ENCODE assay signal across 8 cellular contexts in the genomic region with DNA sequence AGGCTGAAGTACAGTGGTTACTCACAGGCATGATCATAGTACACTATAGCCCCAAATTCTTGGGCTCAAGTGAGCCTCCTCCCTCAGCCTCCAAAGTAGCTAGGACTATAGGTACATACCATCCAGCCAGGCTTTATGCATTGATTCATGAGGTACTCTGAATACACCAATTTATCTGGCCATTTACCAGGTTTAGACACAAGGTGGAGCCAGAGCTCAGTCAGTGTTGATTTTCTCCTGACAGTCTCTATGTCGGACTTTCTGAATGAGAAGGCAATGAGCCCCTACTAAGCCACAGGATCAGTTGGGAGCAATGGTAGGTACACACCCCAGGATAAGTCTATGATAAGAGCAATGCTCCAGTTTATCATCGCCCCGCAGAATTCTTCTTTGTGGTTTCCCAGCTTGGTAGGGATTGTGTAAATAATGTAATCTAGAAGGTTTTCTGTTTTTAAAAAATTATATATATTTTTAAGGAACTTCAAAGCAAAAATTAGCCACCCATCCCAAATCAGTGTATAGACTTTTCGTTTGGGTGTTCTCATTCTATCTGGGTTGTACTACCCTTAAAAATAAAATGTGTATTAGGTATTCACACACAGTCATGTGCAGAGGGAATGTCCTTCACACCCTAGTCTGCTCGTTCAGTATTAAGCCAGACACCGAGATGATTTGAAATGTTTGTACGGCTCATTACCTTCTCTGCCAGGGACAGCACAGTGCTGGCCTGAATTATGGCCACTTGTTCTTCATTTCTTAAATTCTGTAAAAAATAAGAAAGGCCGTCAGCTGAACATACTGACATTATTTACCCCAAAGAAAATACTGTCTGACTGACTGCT.
DNase-seq lines count a peak whose midpoint lies in the region; ATAC-seq, FAIRE-seq and TF ChIP-seq lines count a peak whose summit lies in the region.

No MANE protein-coding gene starts in this region.

- no peak overlapping the region for H3K4me3 ChIP-seq in GM12864 (ENCODE audit: low read depth, low read length)
- H3K4me3 ChIP-seq in H7 (ENCODE audit: insufficient read depth, low read depth, low read length) = no peak overlapping the region
- no peak overlapping the region for H3K4me3 ChIP-seq in LNCaP clone FGC (ENCODE audit: low read depth, low read length)
- no peak overlapping the region for H3K4me3 ChIP-seq in suprapubic skin

- H3K27ac ChIP-seq in foreskin keratinocyte (no peak overlapping the region), suprapubic skin (no peak overlapping the region)

- H3K27me3 ChIP-seq in H7 (ENCODE audit: control insufficient read depth, insufficient read depth, low read length) = no peaks in the 10 kb centered on the region
- H3K27me3 ChIP-seq in foreskin keratinocyte = no peaks in the 10 kb centered on the region
- H3K27me3 ChIP-seq in suprapubic skin = no peaks in the 10 kb centered on the region

- TF ChIP-seq EP300 in suprapubic skin (IDR thresholded peaks at IDR 0.05) = no peak

- H3K4me1 ChIP-seq in foreskin keratinocyte (no peaks in the 10 kb centered on the region), suprapubic skin (no peaks in the 10 kb centered on the region)

- no peaks in the 10 kb centered on the region for H3K9me3 ChIP-seq in suprapubic skin

- TF ChIP-seq POLR2A in suprapubic skin (IDR thresholded peaks at IDR 0.05) = no peak

- peak; percentile 48 for FAIRE-seq in RCC 7860 (lab: Jason Lieb, UNC)

- TF ChIP-seq CTCF in GM12864 (IDR thresholded peaks at IDR 0.05; ENCODE audit: low read depth, low read length, missing control alignments) (peak; percentile 78), LNCaP clone FGC (IDR thresholded peaks at IDR 0.05; ENCODE audit: control insufficient read depth, extremely low read depth, insufficient read depth) (peak; percentile 93), foreskin keratinocyte (conservative IDR thresholded peaks at IDR 0.05) (peak; percentile 79), omental fat pad (IDR thresholded peaks at IDR 0.05) (no peak), suprapubic skin (IDR thresholded peaks at IDR 0.05) (peak in 1 of 2 donors; percentile 52)

- no peaks in the 10 kb centered on the region; the same call in 1 of the 2 replicates for H3K36me3 ChIP-seq in H7 (replicated peaks; ENCODE audit: control insufficient read depth, insufficient read depth, low read length)
- no peaks in the 10 kb centered on the region for H3K36me3 ChIP-seq in suprapubic skin

- DNase-seq in GM12864 (ENCODE audit: low read depth) = peak; percentile 15
- DNase-seq in H7 = peak; percentile 55
- peak; percentile 37 for DNase-seq in LNCaP clone FGC (ENCODE audit: low read depth)
- DNase-seq in RCC 7860 (ENCODE audit: low spot score) = peak; percentile 42
- DNase-seq in activated effector memory CD4-positive, alpha-beta T cell treated with Interleukin-2 at 50 U/mL for 16 hours = peak; percentile 10
- peak; percentile 32 to 58 for DNase-seq in foreskin keratinocyte
- peak; percentile 29 for DNase-seq in omental fat pad (ENCODE audit: low spot score)
- DNase-seq in suprapubic skin (ENCODE audit: low spot score in 2 of 2) = no peak

- WGBS in suprapubic skin = 57% methylated on average over 8 of the region's 8 CpGs

- peak; percentile 89 for ATAC-seq in foreskin keratinocyte
- ATAC-seq in omental fat pad (ENCODE audit: low FRiP score) = peak; percentile 71

Comparison
In these comparisons a context has a peak if more than half of its experiments do, and no peak if none do; other contexts are left out.
1. DNase-seq: peak in GM12864 (single experiment), H7 (single experiment), LNCaP clone FGC (single experiment), RCC 7860 (single experiment), activated effector memory CD4-positive, alpha-beta T cell treated with Interleukin-2 at 50 U/mL for 16 hours (single experiment), foreskin keratinocyte (2 of 2) and omental fat pad (single experiment); none in suprapubic skin (0 of 2).
2. CTCF ChIP-seq: peak in GM12864 (single experiment), LNCaP clone FGC (single experiment) and foreskin keratinocyte (single experiment); none in omental fat pad (0 of 3).